Comparison of ENCODE assay signal across 8 cellular contexts in the genomic region with DNA sequence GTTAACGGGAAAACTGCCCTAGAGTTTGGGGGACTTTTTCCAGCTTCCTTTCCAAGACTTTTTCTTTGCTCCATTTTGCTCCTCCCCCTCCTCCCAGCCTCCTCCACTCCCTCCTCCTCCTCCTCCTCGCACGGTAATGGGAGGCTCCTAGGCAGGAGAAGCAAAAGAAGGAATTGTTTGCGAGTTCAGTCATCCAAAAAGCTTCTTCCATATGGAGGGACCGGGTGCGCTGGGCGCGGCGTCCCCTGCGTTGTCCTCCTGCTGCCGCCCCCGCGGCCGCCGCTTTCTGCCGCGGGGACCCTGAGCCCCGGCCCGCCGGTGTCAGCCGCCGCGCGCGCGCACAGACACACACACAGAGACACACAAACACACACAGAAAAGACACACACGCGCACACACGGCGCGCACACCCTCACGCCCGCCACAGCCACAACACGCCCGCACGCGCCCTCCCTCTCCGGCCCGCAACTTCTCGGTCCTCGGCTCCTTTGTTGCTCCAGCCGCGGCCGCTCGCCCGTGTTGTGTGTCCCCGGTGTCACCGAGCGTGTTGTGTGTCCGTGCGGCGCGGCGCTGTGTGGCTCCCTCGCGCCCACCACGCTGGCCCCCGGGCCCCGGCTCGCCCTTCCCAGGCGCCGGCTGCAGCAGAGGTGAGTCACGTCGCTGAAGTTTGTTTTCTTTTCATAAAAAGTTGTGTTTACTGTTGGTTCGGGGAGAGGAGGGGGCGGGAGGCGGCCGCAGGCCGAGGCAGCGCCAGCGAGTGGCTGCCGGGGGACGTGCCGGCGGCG. TPM values are rescaled to one million over a fixed set of nuclear protein-coding genes. Genes with fewer than 3 reads are reported as not detected.
DNase-seq lines count a peak whose midpoint lies in the region; ATAC-seq and TF ChIP-seq lines count a peak whose summit lies in the region.

A gene with protein sequence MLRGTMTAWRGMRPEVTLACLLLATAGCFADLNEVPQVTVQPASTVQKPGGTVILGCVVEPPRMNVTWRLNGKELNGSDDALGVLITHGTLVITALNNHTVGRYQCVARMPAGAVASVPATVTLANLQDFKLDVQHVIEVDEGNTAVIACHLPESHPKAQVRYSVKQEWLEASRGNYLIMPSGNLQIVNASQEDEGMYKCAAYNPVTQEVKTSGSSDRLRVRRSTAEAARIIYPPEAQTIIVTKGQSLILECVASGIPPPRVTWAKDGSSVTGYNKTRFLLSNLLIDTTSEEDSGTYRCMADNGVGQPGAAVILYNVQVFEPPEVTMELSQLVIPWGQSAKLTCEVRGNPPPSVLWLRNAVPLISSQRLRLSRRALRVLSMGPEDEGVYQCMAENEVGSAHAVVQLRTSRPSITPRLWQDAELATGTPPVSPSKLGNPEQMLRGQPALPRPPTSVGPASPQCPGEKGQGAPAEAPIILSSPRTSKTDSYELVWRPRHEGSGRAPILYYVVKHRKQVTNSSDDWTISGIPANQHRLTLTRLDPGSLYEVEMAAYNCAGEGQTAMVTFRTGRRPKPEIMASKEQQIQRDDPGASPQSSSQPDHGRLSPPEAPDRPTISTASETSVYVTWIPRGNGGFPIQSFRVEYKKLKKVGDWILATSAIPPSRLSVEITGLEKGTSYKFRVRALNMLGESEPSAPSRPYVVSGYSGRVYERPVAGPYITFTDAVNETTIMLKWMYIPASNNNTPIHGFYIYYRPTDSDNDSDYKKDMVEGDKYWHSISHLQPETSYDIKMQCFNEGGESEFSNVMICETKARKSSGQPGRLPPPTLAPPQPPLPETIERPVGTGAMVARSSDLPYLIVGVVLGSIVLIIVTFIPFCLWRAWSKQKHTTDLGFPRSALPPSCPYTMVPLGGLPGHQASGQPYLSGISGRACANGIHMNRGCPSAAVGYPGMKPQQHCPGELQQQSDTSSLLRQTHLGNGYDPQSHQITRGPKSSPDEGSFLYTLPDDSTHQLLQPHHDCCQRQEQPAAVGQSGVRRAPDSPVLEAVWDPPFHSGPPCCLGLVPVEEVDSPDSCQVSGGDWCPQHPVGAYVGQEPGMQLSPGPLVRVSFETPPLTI (plus strand): TSS at position 188 of the 785 bp plus-strand sequence. CDS start 38,246 bp downstream, outside the sequence.

- TF ChIP-seq CTCF in GM12865 (IDR thresholded peaks at IDR 0.05; ENCODE audit: insufficient read depth, low read depth, low read length, missing control alignments): no peak
- TF ChIP-seq CTCF in thoracic aorta (IDR thresholded peaks at IDR 0.05): no peak

- H3K9me3 ChIP-seq in SJCRH30 (replicated peaks): no peaks in the 10 kb centered on the region
- H3K9me3 ChIP-seq in endocrine pancreas (ENCODE audit: control insufficient read depth, low read length): no peaks in the 10 kb centered on the region
- no peaks in the 10 kb centered on the region for H3K9me3 ChIP-seq in thoracic aorta

- H3K4me3 ChIP-seq in GM12865 (ENCODE audit: low read depth, low read length): peak within 1 kb of the TSS; percentile 56
- H3K4me3 ChIP-seq in SJCRH30: peak within 1 kb of the TSS; percentile 94
- H3K4me3 ChIP-seq in endocrine pancreas (ENCODE audit: control insufficient read depth, insufficient read depth, low read length): peak within 1 kb of the TSS; percentile 72
- H3K4me3 ChIP-seq in thoracic aorta: peak within 1 kb of the TSS; percentile 80

- DNase-seq in A172 (ENCODE audit: low spot score) (peak; percentile 52), GM12865 (ENCODE audit: low read depth) (no peak), SJCRH30 (peak; percentile 41 to 61), medulla oblongata (ENCODE audit: extremely low spot score) (peak; percentile 58), thoracic aorta (ENCODE audit: low spot score) (no peak), GOT3 (lab: John Stamatoyannopoulos, UW) (no peak)

- H3K4me1 ChIP-seq in SJCRH30 (peaks cover 37% of the 10 kb centered on the region), endocrine pancreas (ENCODE audit: control insufficient read depth, insufficient read depth, low read length) (no peaks in the 10 kb centered on the region), thoracic aorta (ENCODE audit: control insufficient read depth in 1 of 2, low read depth in 2 of 2) (peaks cover 5 to 19% of the 10 kb centered on the region in 2 donors)

- no peaks in the 10 kb centered on the region for H3K27me3 ChIP-seq in SJCRH30
- no peaks in the 10 kb centered on the region for H3K27me3 ChIP-seq in endocrine pancreas (ENCODE audit: control insufficient read depth, insufficient read depth, low read length)
- no peaks in the 10 kb centered on the region for H3K27me3 ChIP-seq in thoracic aorta (replicated peaks; ENCODE audit: insufficient read depth)

- H3K9ac ChIP-seq in endocrine pancreas (ENCODE audit: control insufficient read depth, insufficient read depth, low read length): peak within 1 kb of the TSS; percentile 68

- H3K27ac ChIP-seq in SJCRH30 (peak within 1 kb of the TSS; percentile 80), thoracic aorta (peak within 1 kb of the TSS; percentile 63 to 68)

- ATAC-seq in thoracic aorta (ENCODE audit: insufficient number of reproducible peaks, low FRiP score, low read depth) (no peak), HG03025 (IDR thresholded peaks at IDR 0.05; ENCODE audit: low FRiP score, unreplicated experiment) (no peak)

- peaks cover 3% of the 10 kb centered on the region; the same call in 1 of the 2 replicates for H3K36me3 ChIP-seq in SJCRH30
- H3K36me3 ChIP-seq in endocrine pancreas (ENCODE audit: control insufficient read depth, insufficient read depth, low read length): no peaks in the 10 kb centered on the region
- no peaks in the 10 kb centered on the region for H3K36me3 ChIP-seq in thoracic aorta

RNA-seq across cellular contexts. Expression of the gene that starts here (rescaled TPM):
- 3.1 and 4.5 TPM in 2 replicates for total RNA-seq in A172 (2014; rRNA removed; shearing (Covaris generic))
- 13.4 and 15.3 TPM in 2 replicates for total RNA-seq in SJCRH30 (2014; rRNA removed; shearing (Covaris generic))
- total RNA-seq in thoracic aorta: 10 to 100 TPM; 23.4 to 33.4 TPM

Comparison
In these comparisons a context has a peak if more than half of its experiments do, and no peak if none do; other contexts are left out.
1. DNase-seq: peak in A172 (single experiment), SJCRH30 (2 of 2) and medulla oblongata (single experiment); none in GM12865 (single experiment), thoracic aorta (single experiment) and GOT3 (single experiment).
2. Peak in every context shown above with its lines, with median percentiles within 50 percentile points of each other: H3K4me3 ChIP-seq.